ENCODE assay signal across 1 cellular context in genomic region chr11:76709259-76709658, GRCh38.
TF ChIP-seq lines count a peak whose summit lies in the region.

No MANE protein-coding gene starts in this region.

TF ChIP-seq in K562, 482 proteins besides CTCF, POLR2A, EP300 and RAD21:
- TF ChIP-seq PBX2 (CRISPR knock-in tag; IDR thresholded peaks at IDR 0.05; ENCODE audit: low read depth) (no peak), PBX2 (tag; conservative IDR thresholded peaks at IDR 0.05; ENCODE audit: low read depth) (peak; percentile 65), KLF1 (tag; IDR thresholded peaks at IDR 0.05) (no peak), ZKSCAN3 (CRISPR knock-in tag; IDR thresholded peaks at IDR 0.05) (no peak), MEIS2 (IDR thresholded peaks at IDR 0.05; ENCODE audit: partially characterized antibody) (peak; percentile 70), PKNOX1 (IDR thresholded peaks at IDR 0.05) (0 out of 2 replicates have a peak, but pooled peaks have one; percentile 33)
